21 cellular contexts compared by ENCODE assay signal in genomic region chr1:20373286-20373685, GRCh38.
"Had no signal": no experiment of that assay in that cellular context is flagged by ENCODE, and none has a peak within 500 bp of the region (broad histone marks: within the 10 kb centered on the region; RNA-seq: fewer than 3 reads in every experiment).

No MANE protein-coding gene starts in this region.

- H3K27ac ChIP-seq: cardiac muscle cell, esophagus squamous epithelium, pancreas, tibial nerve, uterus, VCaP had no signal

- H3K27ac Mint-ChIP-seq: activated naive CD8-positive, alpha-beta T cell treated with anti-CD3 and anti-CD28 coated beads for 36 hours; activated T-helper 1 cell treated with anti-CD3 and anti-CD28 coated beads, Interleukin-12 subunit alpha, Interleukin-12 subunit beta, Interleukin-2, Interleukin-4 antibody, amounts not matched to agents 30 ng/mL and 10 ng/mL and 1 ng/mL, durations not matched to agents 14 hours and 24 hours and 36 hours; effector memory CD8-positive, alpha-beta T cell; naive thymus-derived CD4-positive, alpha-beta T cell had no signal

- H3K4me1 ChIP-seq: esophagus squamous epithelium, pancreas, tibial nerve, uterus had no signal

- H3K4me3 Mint-ChIP-seq: activated naive CD8-positive, alpha-beta T cell treated with anti-CD3 and anti-CD28 coated beads for 36 hours; activated T-helper 1 cell treated with anti-CD3 and anti-CD28 coated beads, Interleukin-12 subunit alpha, Interleukin-12 subunit beta, Interleukin-2, Interleukin-4 antibody, amounts not matched to agents 30 ng/mL and 10 ng/mL and 1 ng/mL, durations not matched to agents 14 hours and 24 hours and 36 hours; effector memory CD8-positive, alpha-beta T cell; naive thymus-derived CD4-positive, alpha-beta T cell had no signal

- ATAC-seq: effector memory CD8-positive, alpha-beta T cell; naive thymus-derived CD4-positive, alpha-beta T cell; pancreas; stimulated activated naive CD8-positive, alpha-beta T cell treated with anti-CD3 and anti-CD28 coated beads, Interleukin-15, Interleukin-2, amounts not matched to agents 100 U/mL and 50 U/mL, for 24 hours had no signal

- DNase-seq: activated CD4-positive, alpha-beta T cell treated with anti-CD3 and anti-CD28 coated beads for 1 hour; activated CD4-positive, alpha-beta T cell treated with anti-CD3 and anti-CD28 coated beads, Interleukin-2, amount 50 U/mL, for 4 hours; activated gamma-delta T cell treated with Interleukin-2 at 50 U/mL for 16 hours; activated naive CD8-positive, alpha-beta T cell treated with anti-CD3 and anti-CD28 coated beads for 36 hours; activated T-cell treated with anti-CD3 and anti-CD28 coated beads for 4 hours; amniotic stem cell; effector memory CD8-positive, alpha-beta T cell; esophagus squamous epithelium; mesenchymal stem cell; naive thymus-derived CD4-positive, alpha-beta T cell; pancreas; stimulated activated CD4-positive, alpha-beta T cell treated with anti-CD3 and anti-CD28 coated beads, Interleukin-12 subunit alpha, Interleukin-12 subunit beta, amount 100 ng/mL, for 4 hours; stimulated activated CD4-positive, alpha-beta T cell treated with anti-CD3 and anti-CD28 coated beads, Interleukin-1b, Interleukin-23, amount 100 ng/mL, for 48 hours; stimulated activated CD8-positive, alpha-beta memory T cell treated with anti-CD3 and anti-CD28 coated beads, Interleukin-4, amount 100 ng/mL, for 48 hours; stimulated activated naive CD8-positive, alpha-beta T cell treated with anti-CD3 and anti-CD28 coated beads, Interleukin-15, Interleukin-2, amounts not matched to agents 100 U/mL and 50 U/mL, for 24 hours; T-helper 2 cell; uterus had no signal

- H3K36me3 ChIP-seq: cardiac muscle cell, esophagus squamous epithelium, pancreas, tibial nerve, uterus had no signal

- H3K9me3 Mint-ChIP-seq: activated naive CD8-positive, alpha-beta T cell treated with anti-CD3 and anti-CD28 coated beads for 36 hours; activated T-helper 1 cell treated with anti-CD3 and anti-CD28 coated beads, Interleukin-12 subunit alpha, Interleukin-12 subunit beta, Interleukin-2, Interleukin-4 antibody, amounts not matched to agents 30 ng/mL and 10 ng/mL and 1 ng/mL, durations not matched to agents 14 hours and 24 hours and 36 hours; effector memory CD8-positive, alpha-beta T cell; naive thymus-derived CD4-positive, alpha-beta T cell had no signal

- H3K36me3 Mint-ChIP-seq: activated naive CD8-positive, alpha-beta T cell treated with anti-CD3 and anti-CD28 coated beads for 36 hours had no signal

- H3K9me3 ChIP-seq: esophagus squamous epithelium, pancreas, tibial nerve, uterus had no signal

- H3K4me3 ChIP-seq: cardiac muscle cell, esophagus squamous epithelium, pancreas, tibial nerve, uterus had no signal
